In genomic region chr12:122421263-122421814, GRCh38 we compare ENCODE assay signal across 8 cellular contexts. TPM values are rescaled to one million over a fixed set of nuclear protein-coding genes. Genes with fewer than 3 reads are reported as not detected.
DNase-seq lines count a peak whose midpoint lies in the region; ATAC-seq, FAIRE-seq and TF ChIP-seq lines count a peak whose summit lies in the region.

No MANE protein-coding gene starts in this region.

- H3K9ac ChIP-seq in IMR-90 (ENCODE audit: low read depth, low read length) (peak overlapping the region; percentile 99), endodermal cell (ENCODE audit: extremely low read depth, low read length, poor library complexity, severe bottlenecking) (peak overlapping the region; percentile 97)

- peak overlapping the region; percentile 50; the same call in 1 of the 2 replicates for H2BK20ac ChIP-seq in IMR-90 (ENCODE audit: low read depth, low read length)

- H3K4me3 ChIP-seq in IMR-90 (ENCODE audit: insufficient read depth, low read depth, low read length) (peak overlapping the region; percentile 86), endodermal cell (ENCODE audit: low read length) (peak overlapping the region; percentile 96)

- peaks cover 28% of the 10 kb centered on the region for H3K4me1 Mint-ChIP-seq in T-helper 2 cell treated with Interferon-gamma antibody and Interleukin-4, amounts not matched to agents 5 μg/mL and 100 μg/mL, for 36 hours (ENCODE audit: low read depth)
- H3K4me1 Mint-ChIP-seq in endodermal cell, result peaks cover 20% of the 10 kb centered on the region

- peak; percentile 43; the same call in 1 of the 2 replicates for TF ChIP-seq POLR2A in IMR-90 (IDR thresholded peaks at IDR 0.05; ENCODE audit: low read depth, low read length)

- H3K4ac ChIP-seq in IMR-90 (ENCODE audit: low read depth, low read length), result peak overlapping the region; percentile 93

- peak overlapping the region; percentile 92 for H3K4me3 Mint-ChIP-seq in T-helper 2 cell treated with Interferon-gamma antibody and Interleukin-4, amounts not matched to agents 5 μg/mL and 100 μg/mL, for 36 hours
- peak overlapping the region; percentile 84 for H3K4me3 Mint-ChIP-seq in endodermal cell

- H3K9me1 ChIP-seq in IMR-90 (ENCODE audit: insufficient read depth, low read length), result peaks cover 4% of the 10 kb centered on the region

- peak overlapping the region; percentile 86 for H2BK120ac ChIP-seq in IMR-90 (ENCODE audit: low read depth, low read length)

- peak; percentile 15 for ATAC-seq in IMR-90 (ENCODE audit: low read depth)
- ATAC-seq in HG02981 (IDR thresholded peaks at IDR 0.05; ENCODE audit: unreplicated experiment), result no peak
- no peak for ATAC-seq in GM18517 (IDR thresholded peaks at IDR 0.05; ENCODE audit: unreplicated experiment)

- peak overlapping the region; percentile 94 for H3K56ac ChIP-seq in IMR-90 (ENCODE audit: extremely low read depth, insufficient read depth, low read length)

- DNase-seq in Daoy (ENCODE audit: low read depth) (peak; percentile 58), IMR-90 (peak; percentile 47), endodermal cell (no peak), midbrain (lab: John Stamatoyannopoulos, UW) (peak; percentile 34), urothelium cell line (ENCODE audit: low spot score) (peak; percentile 43)
- DNase-seq in T-helper 2 cell treated with Interferon-gamma antibody and Interleukin-4, amounts not matched to agents 5 μg/mL and 100 μg/mL, for 36 hours (ENCODE audit: low spot score), result peak; percentile 21

- in situ Hi-C loops in IMR-90 (cut with MboI; ENCODE audit: low sequenced_read_pairs), result no loop called here

- peak overlapping the region; percentile 61 for H4K5ac ChIP-seq in IMR-90 (ENCODE audit: low read depth, low read length)

- peak overlapping the region; percentile 88 for H2AFZ ChIP-seq in IMR-90 (replicated peaks; ENCODE audit: low read length, poor library complexity)

- POLR2A ChIA-PET in IMR-90 (lab: Charles Lee; ENCODE audit: unreplicated experiment), result interaction anchor here (1.6 kb wide), 1 partner anchor 21 kb away, joined by 6 read pairs; no protein-coding TSS in a partner anchor

- H3K14ac ChIP-seq in IMR-90 (replicated peaks; ENCODE audit: low read depth, low read length), result peak overlapping the region; percentile 99

- H3K27ac ChIP-seq in IMR-90 (ENCODE audit: insufficient read depth, low read length), result peak overlapping the region; percentile 98
- H3K27ac ChIP-seq in endodermal cell (ENCODE audit: low read depth, low read length), result peak overlapping the region; percentile 97

- CTCF ChIA-PET in IMR-90 (lab: Yijun Ruan, JAX), result interaction anchor here (1.0 kb wide), 1 partner anchor 21 kb away, joined by 7 read pairs; no protein-coding TSS in a partner anchor

- H3K27ac Mint-ChIP-seq in T-helper 2 cell treated with Interferon-gamma antibody and Interleukin-4, amounts not matched to agents 5 μg/mL and 100 μg/mL, for 36 hours, result peak overlapping the region; percentile 88
- H3K27ac Mint-ChIP-seq in endodermal cell, result peak overlapping the region; percentile 94

- H3K36me3 ChIP-seq in IMR-90 (ENCODE audit: control insufficient read depth, insufficient read depth, low read length), result 0 out of 2 replicates have a peak, but pooled peaks cover 4% of the 10 kb centered on the region
- peaks cover 5% of the 10 kb centered on the region for H3K36me3 ChIP-seq in endodermal cell (ENCODE audit: control insufficient read depth, insufficient read depth, low read length)

- peak overlapping the region; percentile 98 for H2AK9ac ChIP-seq in IMR-90 (replicated peaks; ENCODE audit: low read depth, low read length, poor library complexity)

- dilution Hi-C loops in IMR-90 (cut with HindIII; ENCODE audit: low sequenced_read_pairs, unreplicated experiment), result no loop called here

- H4K20me1 ChIP-seq in IMR-90 (ENCODE audit: insufficient read depth, low read length), result peaks cover 28% of the 10 kb centered on the region

- H3K23ac ChIP-seq in IMR-90 (ENCODE audit: low read depth, low read length), result peak overlapping the region; percentile 92

- H4K8ac ChIP-seq in IMR-90 (ENCODE audit: low read depth in 2 of 2, low read length in 2 of 2), result peak overlapping the region; percentile 62 to 86; a peak in 3 of 4 replicates

- peaks cover 3 to 60% of the 10 kb centered on the region in 2 experiments; a peak in 3 of 4 replicates for H3K79me1 ChIP-seq in IMR-90 (ENCODE audit: low read depth in 1 of 2, low read length in 2 of 2)

- peak overlapping the region; percentile 88 for H4K91ac ChIP-seq in IMR-90 (ENCODE audit: insufficient read depth, low read depth, low read length)

- H2BK15ac ChIP-seq in IMR-90 (ENCODE audit: low read depth, low read length), result peak overlapping the region; percentile 83

- peak overlapping the region; percentile 92; the same call in 1 of the 2 replicates for H2AK5ac ChIP-seq in IMR-90 (ENCODE audit: low read depth, low read length)

- no peaks in the 10 kb centered on the region for H3K9me3 ChIP-seq in IMR-90 (ENCODE audit: control insufficient read depth, insufficient read depth, low read length)
- H3K9me3 ChIP-seq in endodermal cell (ENCODE audit: control insufficient read depth, low read length), result no peaks in the 10 kb centered on the region

- no TSS peak for BruUV-seq in IMR-90 (replicated peaks; lab: Mats Ljungman, UMichigan)

- 0% methylated on average over 2 of the region's 14 CpGs; no CpG with 5 or more reads in 1 of the 2 experiments for WGBS in IMR-90 (ENCODE audit: extremely low coverage in 2 of 2, insufficient read length in 1 of 2), 2 experiments
- WGBS in endodermal cell (ENCODE audit: insufficient coverage in 1 of 2, insufficient read length in 1 of 2), 2 experiments, result 0 to 7% methylated on average over 10 to 14 of the region's 14 CpGs

- H3K4me1 ChIP-seq in IMR-90 (ENCODE audit: control insufficient read depth, insufficient read depth, low read length) (peaks cover 10% of the 10 kb centered on the region), endodermal cell (ENCODE audit: control insufficient read depth, insufficient read depth, low read length) (peaks cover 3% of the 10 kb centered on the region)

- no peaks in the 10 kb centered on the region for H3K9me3 Mint-ChIP-seq in T-helper 2 cell treated with Interferon-gamma antibody and Interleukin-4, amounts not matched to agents 5 μg/mL and 100 μg/mL, for 36 hours
- no peaks in the 10 kb centered on the region for H3K9me3 Mint-ChIP-seq in endodermal cell

- TF ChIP-seq CTCF in IMR-90 (conservative IDR thresholded peaks at IDR 0.05; ENCODE audit: low read depth, low read length) (no peak), endodermal cell (conservative IDR thresholded peaks at IDR 0.05) (no peak)

- FAIRE-seq in urothelium cell line (lab: Jason Lieb, UNC), result no peak

- H3K27me3 ChIP-seq in IMR-90 (ENCODE audit: control insufficient read depth, insufficient read depth, low read length) (no peaks in the 10 kb centered on the region), endodermal cell (ENCODE audit: control insufficient read depth, insufficient read depth, low read length, poor library complexity, severe bottlenecking) (no peaks in the 10 kb centered on the region)

- H3K27me3 Mint-ChIP-seq in T-helper 2 cell treated with Interferon-gamma antibody and Interleukin-4, amounts not matched to agents 5 μg/mL and 100 μg/mL, for 36 hours (ENCODE audit: low read depth), result no peaks in the 10 kb centered on the region
- no peaks in the 10 kb centered on the region for H3K27me3 Mint-ChIP-seq in endodermal cell (ENCODE audit: insufficient read depth)

- peak overlapping the region; percentile 91 for H3K18ac ChIP-seq in IMR-90 (ENCODE audit: low read depth, low read length)

- TF ChIP-seq RAD21 in IMR-90 (IDR thresholded peaks at IDR 0.05; ENCODE audit: low read length), result no peak

- intact Hi-C loops in IMR-90 (cut with micrococcal nuclease), result loop anchor here (1.0 kb wide), 2 partner anchors 21 to 50 kb away; no protein-coding TSS in a partner anchor

- H3K36me3 Mint-ChIP-seq in T-helper 2 cell treated with Interferon-gamma antibody and Interleukin-4, amounts not matched to agents 5 μg/mL and 100 μg/mL, for 36 hours (ENCODE audit: low read depth), result peaks cover 6% of the 10 kb centered on the region
- H3K36me3 Mint-ChIP-seq in endodermal cell (ENCODE audit: low read depth), result no peaks in the 10 kb centered on the region

- peak overlapping the region; percentile 95 for H3K4me2 ChIP-seq in IMR-90 (ENCODE audit: low read depth, low read length)

- H2BK5ac ChIP-seq in IMR-90 (ENCODE audit: low read depth, low read length, poor library complexity, severe bottlenecking), result peak overlapping the region; percentile 93

TF ChIP-seq in IMR-90, 13 proteins besides CTCF, POLR2A, EP300 and RAD21:
- TF ChIP-seq CEBPB (IDR thresholded peaks at IDR 0.05; ENCODE audit: low read depth, low read length) (0 out of 2 replicates have a peak, but pooled peaks have one; percentile 3), MAZ (IDR thresholded peaks at IDR 0.05; ENCODE audit: borderline replicate concordance, low read depth, low read length) (peak; percentile 15; the same call in 1 of the 2 replicates), NFE2L2 (IDR thresholded peaks at IDR 0.05; ENCODE audit: low read depth, low read length) (no peak), BHLHE40 (IDR thresholded peaks at IDR 0.05; ENCODE audit: low read depth, low read length) (no peak)
TF ChIP-seq in IMR-90: peak in this region for 2.

RNA-seq across cellular contexts. Expression of gene CLIP1, which starts 1.1 kb away (rescaled TPM):
- total RNA-seq in Daoy (2014; rRNA removed; shearing (Covaris generic)), result 38.2 and 41.7 TPM in 2 replicates
- 54.8 and 58.9 TPM in 2 replicates for total RNA-seq in IMR-90 (2012; rRNA removed)
- 35.6 and 38.0 TPM in 2 replicates for polyA plus RNA-seq in IMR-90 (2012; rRNA removed)
- 14.5 and 24.5 TPM in 2 replicates for polyA plus RNA-seq in IMR-90 (2012; cell fraction: cytosol; rRNA removed)
- 33.5 and 72.7 TPM in 2 replicates for polyA plus RNA-seq in IMR-90 (2012; cell fraction: nucleus; rRNA removed; ENCODE audit: low replicate concordance)
- total RNA-seq in endodermal cell, result 10 to 100 TPM; 56.5 to 65.1 TPM
- polyA plus RNA-seq in endodermal cell (2013, experiment 1 of 2), result 33.3 TPM
- polyA plus RNA-seq in endodermal cell (2013, experiment 2 of 2), result 35.1 TPM
